In the genomic region with DNA sequence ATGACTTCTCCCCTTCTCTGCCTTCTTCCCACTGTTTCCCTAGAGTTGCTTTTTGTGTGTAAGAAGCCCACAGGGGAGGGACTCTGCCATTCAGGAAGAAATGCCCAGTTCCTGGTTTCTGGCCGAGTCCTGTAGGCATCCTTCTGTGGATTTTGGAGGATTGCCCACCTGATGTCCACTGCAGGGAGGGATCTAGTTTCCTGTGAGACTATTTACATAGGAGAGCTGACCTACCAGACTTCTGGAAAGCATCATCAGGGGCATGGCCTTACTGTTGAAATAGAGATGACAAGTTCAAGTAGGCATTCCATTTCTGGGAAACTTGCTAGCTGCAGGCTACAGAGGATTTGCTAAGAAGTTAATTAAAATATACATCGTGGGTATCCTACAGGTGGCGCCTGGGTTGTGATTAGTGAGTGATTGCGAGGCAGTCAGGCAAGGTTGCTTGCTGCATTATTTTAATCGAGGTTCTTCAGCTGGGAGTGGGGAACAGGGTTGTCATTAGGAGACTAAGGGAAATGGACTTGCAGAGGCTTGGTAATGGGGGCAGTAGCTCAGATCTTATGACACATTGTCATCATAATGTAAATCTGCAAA, we compare ENCODE assay signal across 11 cellular contexts.
DNase-seq lines count a peak whose midpoint lies in the region; ATAC-seq lines count a peak whose summit lies in the region.
"Had no signal": no experiment of that assay in that cellular context is flagged by ENCODE, and none has a peak within 500 bp of the region (broad histone marks: within the 10 kb centered on the region; RNA-seq: fewer than 3 reads in every experiment).

No MANE protein-coding gene starts in this region.

- intact Hi-C loops in Right ventricle myocardium inferior (cut with DNase I), result no loop called here
- intact Hi-C loops in cardiac septum (cut with DNase I), result no loop called here

- peak; percentile 62 for ATAC-seq in Right ventricle myocardium inferior
- no peak for ATAC-seq in GM21381 (IDR thresholded peaks at IDR 0.05; ENCODE audit: unreplicated experiment)

- no peak for DNase-seq in Right ventricle myocardium inferior (ENCODE audit: missing footprints)
- no peak for DNase-seq in cardiac septum (ENCODE audit: low spot score)
- DNase-seq in NCI-H2196 (lab: John Stamatoyannopoulos, UW; ENCODE audit: unreplicated experiment), result peak; percentile 49
- DNase-seq in cerebellum (ENCODE audit: low spot score), result peak; percentile 53
- DNase-seq in HUDEP-2 (lab: John Stamatoyannopoulos, UW; ENCODE audit: unreplicated experiment in 76 of 76), result no peak
- no peak for DNase-seq in NCI-H1694 treated with DMSO at 0.1 percent for 48 hours (lab: John Stamatoyannopoulos, UW)
- DNase-seq in HuH-7 (ENCODE audit: low spot score), result no peak
- DNase-seq: NCI-H2081 treated with DMSO at 0.1 percent for 48 hours, T-helper 1 cell, tibial artery had no signal

Comparison
In these comparisons a context has a peak if more than half of its experiments do, and no peak if none do; other contexts are left out.
1. DNase-seq: peak in NCI-H2196 (single experiment) and cerebellum (single experiment); none in Right ventricle myocardium inferior (single experiment), cardiac septum (single experiment), HUDEP-2 (0 of 76), NCI-H1694 treated with DMSO at 0.1 percent for 48 hours (single experiment) and HuH-7 (single experiment).